18 cellular contexts compared by ENCODE assay signal in the genomic region with DNA sequence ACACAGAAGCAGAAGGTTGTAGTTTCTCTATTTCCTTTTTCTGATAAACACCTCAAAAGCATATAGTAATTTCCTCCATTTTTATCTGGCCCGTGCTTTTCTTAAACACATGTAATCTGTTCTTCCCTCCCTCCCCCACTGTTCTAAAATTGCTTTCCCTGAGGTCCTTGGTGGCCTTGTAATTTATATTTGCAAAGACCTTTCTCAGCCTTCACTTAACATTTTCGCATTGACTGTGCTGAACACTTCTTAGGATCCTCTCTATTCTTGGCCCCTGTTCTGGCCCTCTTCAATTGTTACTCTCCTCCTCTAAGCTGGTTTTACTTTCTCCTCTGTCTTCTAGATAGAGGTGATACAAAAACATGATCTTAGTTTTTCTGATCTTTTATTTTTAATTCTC. TPM values are rescaled to one million over a fixed set of nuclear protein-coding genes. Genes with fewer than 3 reads are reported as not detected.
"Had no signal": no experiment of that assay in that cellular context is flagged by ENCODE, and none has a peak within 500 bp of the region (broad histone marks: within the 10 kb centered on the region; RNA-seq: fewer than 3 reads in every experiment).

No MANE protein-coding gene starts in this region.

- H3K4me1 ChIP-seq: heart left ventricle, psoas muscle had no signal

- H3K9me3 Mint-ChIP-seq: activated CD4-positive, alpha-beta T cell treated with anti-CD3 and anti-CD28 coated beads, Interleukin-2, amount 10 ng/mL, durations not matched to agents 7 days and 5 days; activated naive CD4-positive, alpha-beta T cell treated with anti-CD3 and anti-CD28 coated beads for 36 hours; activated T-helper 17 cell treated with anti-CD3 and anti-CD28 coated beads, Interleukin-2, amount 50 U/mL, for 72 hours; nephron; WTC11 had no signal

- H3K4me3 ChIP-seq: dorsolateral prefrontal cortex, esophagus muscularis mucosa, heart left ventricle, psoas muscle, right lobe of liver, thoracic aorta had no signal

- H3K4me1 Mint-ChIP-seq: activated T-helper 17 cell treated with anti-CD3 and anti-CD28 coated beads, Interleukin-2, amount 50 U/mL, for 72 hours; nephron had no signal

- H3K9me3 ChIP-seq: esophagus muscularis mucosa, heart left ventricle, psoas muscle, right lobe of liver, thoracic aorta had no signal

- DNase-seq: activated CD4-positive, alpha-beta T cell treated with anti-CD3 and anti-CD28 coated beads, Interleukin-2, amount 10 ng/mL, durations not matched to agents 7 days and 5 days; activated CD8-positive, alpha-beta memory T cell treated with anti-CD3 and anti-CD28 coated beads for 24 hours; activated naive CD4-positive, alpha-beta T cell treated with anti-CD3 and anti-CD28 coated beads for 36 hours; activated T-cell treated with anti-CD3 and anti-CD28 coated beads for 4 hours; dorsolateral prefrontal cortex; foreskin fibroblast; heart left ventricle; mammary epithelial cell; occipital lobe; psoas muscle; right lobe of liver; stimulated activated naive CD8-positive, alpha-beta T cell treated with anti-CD3 and anti-CD28 coated beads, Interleukin-15, amount 100 ng/mL, for 72 hours had no signal

- H3K4me3 Mint-ChIP-seq: activated CD4-positive, alpha-beta T cell treated with anti-CD3 and anti-CD28 coated beads, Interleukin-2, amount 10 ng/mL, durations not matched to agents 7 days and 5 days; activated naive CD4-positive, alpha-beta T cell treated with anti-CD3 and anti-CD28 coated beads for 36 hours; activated T-helper 17 cell treated with anti-CD3 and anti-CD28 coated beads, Interleukin-2, amount 50 U/mL, for 72 hours; nephron; stimulated activated naive CD8-positive, alpha-beta T cell treated with anti-CD3 and anti-CD28 coated beads, Interleukin-15, amount 100 ng/mL, for 72 hours; WTC11 had no signal

- H3K36me3 ChIP-seq: esophagus muscularis mucosa, heart left ventricle, right lobe of liver, thoracic aorta had no signal

- H3K27me3 ChIP-seq: esophagus muscularis mucosa, heart left ventricle, right lobe of liver had no signal

- H3K27ac Mint-ChIP-seq: activated CD4-positive, alpha-beta T cell treated with anti-CD3 and anti-CD28 coated beads, Interleukin-2, amount 10 ng/mL, durations not matched to agents 7 days and 5 days; activated naive CD4-positive, alpha-beta T cell treated with anti-CD3 and anti-CD28 coated beads for 36 hours; activated T-helper 17 cell treated with anti-CD3 and anti-CD28 coated beads, Interleukin-2, amount 50 U/mL, for 72 hours; nephron; stimulated activated naive CD8-positive, alpha-beta T cell treated with anti-CD3 and anti-CD28 coated beads, Interleukin-15, amount 100 ng/mL, for 72 hours; WTC11 had no signal

- H3K27ac ChIP-seq: dorsolateral prefrontal cortex, esophagus muscularis mucosa, heart left ventricle, psoas muscle, right lobe of liver, thoracic aorta had no signal

- ATAC-seq: activated T-helper 17 cell treated with anti-CD3 and anti-CD28 coated beads, Interleukin-2, amount 50 U/mL, for 72 hours; heart left ventricle; psoas muscle; right lobe of liver; stimulated activated naive CD8-positive, alpha-beta T cell treated with anti-CD3 and anti-CD28 coated beads, Interleukin-15, amount 100 ng/mL, for 72 hours; WTC11 had no signal

- H3K36me3 Mint-ChIP-seq: WTC11 had no signal

RNA-seq across cellular contexts. Expression of a gene that starts 28.3 kb away (rescaled TPM):
- total RNA-seq: activated CD4-positive, alpha-beta T cell treated with anti-CD3 and anti-CD28 coated beads, Interleukin-2, amount 10 ng/mL, durations not matched to agents 7 days and 5 days; activated T-helper 17 cell treated with anti-CD3 and anti-CD28 coated beads, Interleukin-2, amount 50 U/mL, for 72 hours; mammary epithelial cell; right lobe of liver; ureter had no signal
